ENCODE assay signal across 2 cellular contexts in the genomic region with DNA sequence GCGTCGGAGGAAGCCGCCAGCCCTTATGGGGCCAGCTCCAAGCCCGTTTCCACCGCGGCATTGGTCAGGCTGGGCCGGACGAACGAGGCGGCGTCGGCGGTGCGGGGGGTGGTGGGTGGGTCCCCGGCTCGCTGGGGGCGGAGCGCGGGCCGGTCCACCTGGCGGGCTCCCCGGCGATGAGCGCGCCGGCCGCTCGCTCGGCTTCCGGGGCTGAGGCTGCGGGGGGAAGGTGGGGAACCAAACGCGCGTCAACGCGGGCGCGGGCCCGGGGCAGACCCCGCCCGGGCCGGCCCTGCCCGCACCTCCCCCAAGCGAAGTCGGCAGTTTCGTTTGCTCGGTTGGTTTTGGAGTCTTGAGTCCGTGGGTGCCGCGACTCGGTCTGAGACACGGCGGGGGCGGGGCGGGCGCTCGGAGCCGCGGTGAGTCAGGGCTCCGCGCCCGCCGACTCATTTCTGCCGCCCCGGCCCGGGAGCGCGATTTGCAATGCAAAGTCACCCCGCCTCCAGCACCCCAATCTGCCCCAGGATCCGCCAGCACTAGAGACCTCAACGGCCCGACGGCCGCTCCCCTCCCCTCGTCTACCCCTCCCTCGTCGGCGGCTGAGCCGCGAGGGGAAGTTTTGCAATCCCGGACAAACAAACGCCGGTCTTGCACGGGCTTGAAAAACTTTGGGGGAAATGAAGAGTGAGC.
TF ChIP-seq lines count a peak whose summit lies in the region.

No MANE protein-coding gene starts in this region.

TF ChIP-seq in SK-N-SH, 30 proteins besides CTCF, POLR2A, EP300 and RAD21 (continued from another document):
- TF ChIP-seq, protein P1, sequence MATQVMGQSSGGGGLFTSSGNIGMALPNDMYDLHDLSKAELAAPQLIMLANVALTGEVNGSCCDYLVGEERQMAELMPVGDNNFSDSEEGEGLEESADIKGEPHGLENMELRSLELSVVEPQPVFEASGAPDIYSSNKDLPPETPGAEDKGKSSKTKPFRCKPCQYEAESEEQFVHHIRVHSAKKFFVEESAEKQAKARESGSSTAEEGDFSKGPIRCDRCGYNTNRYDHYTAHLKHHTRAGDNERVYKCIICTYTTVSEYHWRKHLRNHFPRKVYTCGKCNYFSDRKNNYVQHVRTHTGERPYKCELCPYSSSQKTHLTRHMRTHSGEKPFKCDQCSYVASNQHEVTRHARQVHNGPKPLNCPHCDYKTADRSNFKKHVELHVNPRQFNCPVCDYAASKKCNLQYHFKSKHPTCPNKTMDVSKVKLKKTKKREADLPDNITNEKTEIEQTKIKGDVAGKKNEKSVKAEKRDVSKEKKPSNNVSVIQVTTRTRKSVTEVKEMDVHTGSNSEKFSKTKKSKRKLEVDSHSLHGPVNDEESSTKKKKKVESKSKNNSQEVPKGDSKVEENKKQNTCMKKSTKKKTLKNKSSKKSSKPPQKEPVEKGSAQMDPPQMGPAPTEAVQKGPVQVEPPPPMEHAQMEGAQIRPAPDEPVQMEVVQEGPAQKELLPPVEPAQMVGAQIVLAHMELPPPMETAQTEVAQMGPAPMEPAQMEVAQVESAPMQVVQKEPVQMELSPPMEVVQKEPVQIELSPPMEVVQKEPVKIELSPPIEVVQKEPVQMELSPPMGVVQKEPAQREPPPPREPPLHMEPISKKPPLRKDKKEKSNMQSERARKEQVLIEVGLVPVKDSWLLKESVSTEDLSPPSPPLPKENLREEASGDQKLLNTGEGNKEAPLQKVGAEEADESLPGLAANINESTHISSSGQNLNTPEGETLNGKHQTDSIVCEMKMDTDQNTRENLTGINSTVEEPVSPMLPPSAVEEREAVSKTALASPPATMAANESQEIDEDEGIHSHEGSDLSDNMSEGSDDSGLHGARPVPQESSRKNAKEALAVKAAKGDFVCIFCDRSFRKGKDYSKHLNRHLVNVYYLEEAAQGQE (IDR thresholded peaks at IDR 0.05; ENCODE audit: low read depth, low read length): no peak
- TF ChIP-seq, protein P2, sequence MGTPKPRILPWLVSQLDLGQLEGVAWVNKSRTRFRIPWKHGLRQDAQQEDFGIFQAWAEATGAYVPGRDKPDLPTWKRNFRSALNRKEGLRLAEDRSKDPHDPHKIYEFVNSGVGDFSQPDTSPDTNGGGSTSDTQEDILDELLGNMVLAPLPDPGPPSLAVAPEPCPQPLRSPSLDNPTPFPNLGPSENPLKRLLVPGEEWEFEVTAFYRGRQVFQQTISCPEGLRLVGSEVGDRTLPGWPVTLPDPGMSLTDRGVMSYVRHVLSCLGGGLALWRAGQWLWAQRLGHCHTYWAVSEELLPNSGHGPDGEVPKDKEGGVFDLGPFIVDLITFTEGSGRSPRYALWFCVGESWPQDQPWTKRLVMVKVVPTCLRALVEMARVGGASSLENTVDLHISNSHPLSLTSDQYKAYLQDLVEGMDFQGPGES (IDR thresholded peaks at IDR 0.05; ENCODE audit: low read depth, low read length): no peak
- TF ChIP-seq POLR2AphosphoS5 (IDR thresholded peaks at IDR 0.05; ENCODE audit: low read depth, low read length) (no peak), GABPA (IDR thresholded peaks at IDR 0.05; ENCODE audit: low read depth) (no peak), RFX5 (IDR thresholded peaks at IDR 0.05; ENCODE audit: low read length) (no peak), RXRA (IDR thresholded peaks at IDR 0.05; ENCODE audit: borderline replicate concordance, low read depth) (no peak), FOXJ3 (CRISPR knock-in tag; IDR thresholded peaks at IDR 0.05) (no peak), YY1 (IDR thresholded peaks at IDR 0.05; ENCODE audit: low read depth) (no peak), SIN3A (IDR thresholded peaks at IDR 0.05; ENCODE audit: borderline replicate concordance, low read depth, low read length) (no peak), NRF1 (IDR thresholded peaks at IDR 0.05; ENCODE audit: low read depth, low read length) (no peak)
- TF ChIP-seq, protein P3, sequence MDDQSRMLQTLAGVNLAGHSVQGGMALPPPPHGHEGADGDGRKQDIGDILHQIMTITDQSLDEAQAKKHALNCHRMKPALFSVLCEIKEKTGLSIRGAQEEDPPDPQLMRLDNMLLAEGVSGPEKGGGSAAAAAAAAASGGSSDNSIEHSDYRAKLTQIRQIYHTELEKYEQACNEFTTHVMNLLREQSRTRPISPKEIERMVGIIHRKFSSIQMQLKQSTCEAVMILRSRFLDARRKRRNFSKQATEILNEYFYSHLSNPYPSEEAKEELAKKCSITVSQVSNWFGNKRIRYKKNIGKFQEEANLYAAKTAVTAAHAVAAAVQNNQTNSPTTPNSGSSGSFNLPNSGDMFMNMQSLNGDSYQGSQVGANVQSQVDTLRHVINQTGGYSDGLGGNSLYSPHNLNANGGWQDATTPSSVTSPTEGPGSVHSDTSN (IDR thresholded peaks at IDR 0.05): no peak
- TF ChIP-seq, protein P4, sequence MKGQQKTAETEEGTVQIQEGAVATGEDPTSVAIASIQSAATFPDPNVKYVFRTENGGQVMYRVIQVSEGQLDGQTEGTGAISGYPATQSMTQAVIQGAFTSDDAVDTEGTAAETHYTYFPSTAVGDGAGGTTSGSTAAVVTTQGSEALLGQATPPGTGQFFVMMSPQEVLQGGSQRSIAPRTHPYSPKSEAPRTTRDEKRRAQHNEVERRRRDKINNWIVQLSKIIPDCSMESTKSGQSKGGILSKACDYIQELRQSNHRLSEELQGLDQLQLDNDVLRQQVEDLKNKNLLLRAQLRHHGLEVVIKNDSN (IDR thresholded peaks at IDR 0.05; ENCODE audit: borderline replicate concordance, low read depth): no peak

TF ChIP-seq in SK-N-SH treated with all-trans-retinoic acid at 6 μM for 48 hours, 23 proteins besides CTCF, POLR2A, EP300 and RAD21 (continued from another document):
- TF ChIP-seq, protein P5, sequence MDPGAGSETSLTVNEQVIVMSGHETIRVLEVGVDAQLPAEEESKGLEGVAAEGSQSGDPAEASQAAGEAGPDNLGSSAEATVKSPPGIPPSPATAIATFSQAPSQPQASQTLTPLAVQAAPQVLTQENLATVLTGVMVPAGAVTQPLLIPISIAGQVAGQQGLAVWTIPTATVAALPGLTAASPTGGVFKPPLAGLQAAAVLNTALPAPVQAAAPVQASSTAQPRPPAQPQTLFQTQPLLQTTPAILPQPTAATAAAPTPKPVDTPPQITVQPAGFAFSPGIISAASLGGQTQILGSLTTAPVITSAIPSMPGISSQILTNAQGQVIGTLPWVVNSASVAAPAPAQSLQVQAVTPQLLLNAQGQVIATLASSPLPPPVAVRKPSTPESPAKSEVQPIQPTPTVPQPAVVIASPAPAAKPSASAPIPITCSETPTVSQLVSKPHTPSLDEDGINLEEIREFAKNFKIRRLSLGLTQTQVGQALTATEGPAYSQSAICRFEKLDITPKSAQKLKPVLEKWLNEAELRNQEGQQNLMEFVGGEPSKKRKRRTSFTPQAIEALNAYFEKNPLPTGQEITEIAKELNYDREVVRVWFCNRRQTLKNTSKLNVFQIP (CRISPR knock-in tag; IDR thresholded peaks at IDR 0.05; ENCODE audit: borderline replicate concordance, low read depth): no peak
- TF ChIP-seq ARNTL (CRISPR knock-in tag; IDR thresholded peaks at IDR 0.05; ENCODE audit: borderline replicate concordance, low read depth): no peak
- TF ChIP-seq BACH2 (CRISPR knock-in tag; IDR thresholded peaks at IDR 0.05; ENCODE audit: borderline replicate concordance): no peak
